ENCODE assay signal across 30 cellular contexts in genomic region chr12:3182426-3182825, GRCh38.
"Had no signal": no experiment of that assay in that cellular context is flagged by ENCODE, and none has a peak within 500 bp of the region (broad histone marks: within the 10 kb centered on the region; RNA-seq: fewer than 3 reads in every experiment).

No MANE protein-coding gene starts in this region.

- H3K9me3 Mint-ChIP-seq: activated naive CD4-positive, alpha-beta T cell treated with anti-CD3 and anti-CD28 coated beads, Interleukin-2, amount 50 U/mL, for 24 hours; activated naive CD8-positive, alpha-beta T cell treated with anti-CD3 and anti-CD28 coated beads, Interleukin-2, amount 50 U/mL, for 24 hours; activated T-helper 2 cell treated with anti-CD3 and anti-CD28 coated beads, Interferon-gamma antibody, Interleukin-2, Interleukin-4, amounts not matched to agents 10 μg/mL and 5 μg/mL and 100 μg/mL, durations not matched to agents 14 hours and 24 hours and 36 hours; natural killer cell treated with Interleukin-12 subunit alpha and Interleukin-12 subunit beta and Interleukin-15 and Interleukin-18, amount 100 ng/mL, for 72 hours; stimulated activated naive B cell treated with anti-CD40 and anti-IgM and Interleukin-4, amounts not matched to agents 10 μg/mL and 1 μg/mL and 100 μg/mL, for 72 hours had no signal

- H3K27me3 ChIP-seq: colonic mucosa, heart right ventricle, left lung, ovary, sigmoid colon, stomach, thyroid gland, upper lobe of right lung had no signal

- H3K4me3 ChIP-seq: colonic mucosa, dorsolateral prefrontal cortex, heart right ventricle, left lung, lung, mucosa of descending colon, ovary, psoas muscle, sigmoid colon, smooth muscle cell, stomach, thyroid gland, upper lobe of right lung had no signal

- H3K9me3 ChIP-seq: colonic mucosa, heart right ventricle, left lung, mucosa of descending colon, ovary, psoas muscle, sigmoid colon, stomach, thyroid gland, upper lobe of right lung had no signal

- ATAC-seq: activated CD8-positive, alpha-beta memory T cell treated with anti-CD3 and anti-CD28 coated beads, Interleukin-2, amount 10 ng/mL, durations not matched to agents 7 days and 5 days; activated CD8-positive, alpha-beta T cell treated with anti-CD3 and anti-CD28 coated beads, Interleukin-2, amount 10 ng/mL, durations not matched to agents 7 days and 5 days; activated naive CD8-positive, alpha-beta T cell treated with anti-CD3 and anti-CD28 coated beads, Interleukin-2, amount 50 U/mL, for 24 hours; heart right ventricle; left lung; mucosa of descending colon; psoas muscle; stimulated activated naive B cell treated with anti-CD40 and anti-IgM and Interleukin-4, amounts not matched to agents 10 μg/mL and 1 μg/mL and 100 μg/mL, for 72 hours; upper lobe of right lung had no signal

- H3K4me3 Mint-ChIP-seq: activated CD8-positive, alpha-beta memory T cell treated with anti-CD3 and anti-CD28 coated beads, Interleukin-2, amount 10 ng/mL, durations not matched to agents 7 days and 5 days; activated CD8-positive, alpha-beta T cell treated with anti-CD3 and anti-CD28 coated beads, Interleukin-2, amount 10 ng/mL, durations not matched to agents 7 days and 5 days; activated naive CD4-positive, alpha-beta T cell treated with anti-CD3 and anti-CD28 coated beads, Interleukin-2, amount 50 U/mL, for 24 hours; activated naive CD8-positive, alpha-beta T cell treated with anti-CD3 and anti-CD28 coated beads, Interleukin-2, amount 50 U/mL, for 24 hours; natural killer cell treated with Interleukin-12 subunit alpha and Interleukin-12 subunit beta and Interleukin-15 and Interleukin-18, amount 100 ng/mL, for 72 hours; stimulated activated naive B cell treated with anti-CD40 and anti-IgM and Interleukin-4, amounts not matched to agents 10 μg/mL and 1 μg/mL and 100 μg/mL, for 72 hours had no signal

- H3K36me3 Mint-ChIP-seq: activated CD8-positive, alpha-beta memory T cell treated with anti-CD3 and anti-CD28 coated beads, Interleukin-2, amount 10 ng/mL, durations not matched to agents 7 days and 5 days; activated naive CD4-positive, alpha-beta T cell treated with anti-CD3 and anti-CD28 coated beads, Interleukin-2, amount 50 U/mL, for 24 hours; natural killer cell treated with Interleukin-12 subunit alpha and Interleukin-12 subunit beta and Interleukin-15 and Interleukin-18, amount 100 ng/mL, for 72 hours; stimulated activated naive B cell treated with anti-CD40 and anti-IgM and Interleukin-4, amounts not matched to agents 10 μg/mL and 1 μg/mL and 100 μg/mL, for 72 hours had no signal

- H3K27ac ChIP-seq: colonic mucosa, dorsolateral prefrontal cortex, heart right ventricle, left lung, ovary, psoas muscle, sigmoid colon, stomach, thyroid gland, upper lobe of right lung had no signal

- DNase-seq: activated CD4-positive, alpha-beta T cell treated with anti-CD3 and anti-CD28 coated beads for 1 hour; activated CD4-positive, alpha-beta T cell treated with anti-CD3 and anti-CD28 coated beads, Interleukin-2, amount 50 U/mL, for 1 hour; activated CD8-positive, alpha-beta memory T cell treated with anti-CD3 and anti-CD28 coated beads, Interleukin-2, amount 10 ng/mL, durations not matched to agents 7 days and 5 days; activated CD8-positive, alpha-beta T cell treated with anti-CD3 and anti-CD28 coated beads, Interleukin-2, amount 10 ng/mL, durations not matched to agents 7 days and 5 days; activated naive CD8-positive, alpha-beta T cell treated with anti-CD3 and anti-CD28 coated beads, Interleukin-2, amount 50 U/mL, for 24 hours; activated T-cell treated with anti-CD3 and anti-CD28 coated beads, Interleukin-2, amount 50 U/mL, for 48 hours; cerebellar nuclear complex; colonic mucosa; dorsolateral prefrontal cortex; effector memory CD4-positive, alpha-beta T cell; foreskin melanocyte; heart right ventricle; left lung; mesendoderm; mucosa of descending colon; ovary; psoas muscle; sigmoid colon; stimulated activated CD4-positive, alpha-beta T cell treated with anti-CD3 and anti-CD28 coated beads, Interleukin-1b, Interleukin-23, amount 100 ng/mL, for 48 hours; stimulated activated CD4-positive, alpha-beta T cell treated with anti-CD3 and anti-CD28 coated beads, Interleukin-4, amount 100 ng/mL, for 4 hours; stimulated activated naive B cell treated with anti-CD40 and anti-IgM and Interleukin-4, amounts not matched to agents 10 μg/mL and 1 μg/mL and 100 μg/mL, for 72 hours; stomach; T-helper 2 cell; thyroid gland; upper lobe of right lung had no signal

- H3K36me3 ChIP-seq: colonic mucosa, heart right ventricle, left lung, ovary, sigmoid colon, stomach, thyroid gland, upper lobe of right lung had no signal

- H3K4me2 ChIP-seq: smooth muscle cell had no signal

- H3K4me1 ChIP-seq: colonic mucosa, sigmoid colon had no signal

- H3K4me1 Mint-ChIP-seq: activated CD8-positive, alpha-beta memory T cell treated with anti-CD3 and anti-CD28 coated beads, Interleukin-2, amount 10 ng/mL, durations not matched to agents 7 days and 5 days; activated naive CD4-positive, alpha-beta T cell treated with anti-CD3 and anti-CD28 coated beads, Interleukin-2, amount 50 U/mL, for 24 hours had no signal

- H3K27ac Mint-ChIP-seq: activated CD8-positive, alpha-beta memory T cell treated with anti-CD3 and anti-CD28 coated beads, Interleukin-2, amount 10 ng/mL, durations not matched to agents 7 days and 5 days; activated CD8-positive, alpha-beta T cell treated with anti-CD3 and anti-CD28 coated beads, Interleukin-2, amount 10 ng/mL, durations not matched to agents 7 days and 5 days; activated naive CD4-positive, alpha-beta T cell treated with anti-CD3 and anti-CD28 coated beads, Interleukin-2, amount 50 U/mL, for 24 hours; activated naive CD8-positive, alpha-beta T cell treated with anti-CD3 and anti-CD28 coated beads, Interleukin-2, amount 50 U/mL, for 24 hours; activated T-helper 2 cell treated with anti-CD3 and anti-CD28 coated beads, Interferon-gamma antibody, Interleukin-2, Interleukin-4, amounts not matched to agents 10 μg/mL and 5 μg/mL and 100 μg/mL, durations not matched to agents 14 hours and 24 hours and 36 hours; natural killer cell treated with Interleukin-12 subunit alpha and Interleukin-12 subunit beta and Interleukin-15 and Interleukin-18, amount 100 ng/mL, for 72 hours; stimulated activated naive B cell treated with anti-CD40 and anti-IgM and Interleukin-4, amounts not matched to agents 10 μg/mL and 1 μg/mL and 100 μg/mL, for 72 hours had no signal
